Comparison of ENCODE assay signal across 8 cellular contexts in genomic region chr17:76725580-76726230, GRCh38. TPM values are rescaled to one million over a fixed set of nuclear protein-coding genes. Genes with fewer than 3 reads are reported as not detected.
DNase-seq lines count a peak whose midpoint lies in the region.

No MANE protein-coding gene starts in this region.

- peaks cover 20% of the 10 kb centered on the region for H3K4me1 ChIP-seq in GM23248 (ENCODE audit: insufficient read depth)
- peaks cover 5% of the 10 kb centered on the region for H3K4me1 ChIP-seq in ectodermal cell (ENCODE audit: control insufficient read depth, insufficient read depth, low read length)

- no peaks in the 10 kb centered on the region for H3K9me2 ChIP-seq in GM23248 (ENCODE audit: insufficient read depth)

- H4K20me1 ChIP-seq in GM23248 (ENCODE audit: insufficient read depth), result no peaks in the 10 kb centered on the region

- H2AFZ ChIP-seq in GM23248, result 0 out of 2 replicates have a peak overlapping the region, but pooled peaks have one; percentile 25

- H3K79me2 ChIP-seq in GM23248 (ENCODE audit: insufficient read depth), result peaks cover 93% of the 10 kb centered on the region

- peak overlapping the region; percentile 91 for H3K4me3 ChIP-seq in GM23248
- peak overlapping the region; percentile 77 for H3K4me3 ChIP-seq in ectodermal cell (ENCODE audit: insufficient read depth, low read depth, low read length)

- in situ Hi-C loops in GM23248 (cut with MboI), result no loop called here

- H3F3A ChIP-seq in GM23248 (ENCODE audit: insufficient read depth), result peaks cover 48% of the 10 kb centered on the region

- H3K27ac ChIP-seq in GM23248 (peak overlapping the region; percentile 98), ectodermal cell (ENCODE audit: insufficient read depth, low read depth, low read length, poor library complexity, severe bottlenecking) (peak overlapping the region; percentile 98)

- DNase-seq in GF-D8 (lab: John Stamatoyannopoulos, UW) (peak; percentile 48), GM23248 (peak; percentile 72), M059J (ENCODE audit: low read depth) (peak; percentile 52), medulla oblongata (ENCODE audit: extremely low spot score) (peak; percentile 71), SHP77 treated with DMSO at 0.1 percent for 48 hours (lab: John Stamatoyannopoulos, UW) (no peak)
- DNase-seq in activated CD4-positive, alpha-beta T cell treated with anti-CD3 and anti-CD28 coated beads, Interleukin-2, amount 50 U/mL, for 4 hours, result peak; percentile 56 to 64
- peak; percentile 43 to 58 for DNase-seq in stimulated activated CD8-positive, alpha-beta memory T cell treated with anti-CD3 and anti-CD28 coated beads, Interleukin-2, amount 100 ng/mL, for 1 hour (ENCODE audit: low read depth in 2 of 2)

- peak overlapping the region; percentile 83 for H3K4me2 ChIP-seq in GM23248 (ENCODE audit: unreplicated experiment)

- H3K27me3 ChIP-seq in GM23248 (replicated peaks; ENCODE audit: insufficient read depth) (no peaks in the 10 kb centered on the region), ectodermal cell (ENCODE audit: control insufficient read depth, insufficient read depth, low read length, poor library complexity, severe bottlenecking) (no peaks in the 10 kb centered on the region)

- H3K9me3 ChIP-seq in GM23248 (ENCODE audit: low read depth), result no peaks in the 10 kb centered on the region
- H3K9me3 ChIP-seq in ectodermal cell (ENCODE audit: control insufficient read depth, low read length), result no peaks in the 10 kb centered on the region

- 0 to 1% methylated on average over 34 to 38 of the region's 38 CpGs for WGBS in GM23248 (ENCODE audit: low coverage in 1 of 2, low lambda C conversion rate in 2 of 2, missing lambda C conversion rate in 2 of 2), 2 experiments
- WGBS in ectodermal cell, 2 experiments, result 17 to 18% methylated on average over 38 of the region's 38 CpGs

- H3K36me3 ChIP-seq in GM23248 (ENCODE audit: low read depth) (peaks cover 44% of the 10 kb centered on the region), ectodermal cell (ENCODE audit: control insufficient read depth, insufficient read depth, low read length) (peaks cover 5% of the 10 kb centered on the region)

- H3K9ac ChIP-seq in GM23248, result peak overlapping the region; percentile 99

RNA-seq across cellular contexts. Expression of gene JMJD6, which starts 0.7 kb away (rescaled TPM):
- total RNA-seq in GM23248 (2014; rRNA removed; shearing (Covaris generic)), result 19.0 and 33.3 TPM in 2 replicates
- polyA plus RNA-seq in GM23248 (2016; fragmentation: Nextera tagmentation; extraction: Ambion mirVana), result 40.0 and 41.5 TPM in 2 replicates
- 28.6 and 40.5 TPM in 2 replicates for total RNA-seq in M059J (2014; rRNA removed; shearing (Covaris generic))
- polyA plus RNA-seq in ectodermal cell (2013, experiment 1 of 4), result 15.1 TPM
- polyA plus RNA-seq in ectodermal cell (2013, experiment 2 of 4), result 13.1 TPM
- polyA plus RNA-seq in ectodermal cell (2013, experiment 3 of 4), result 14.4 TPM
- polyA plus RNA-seq in ectodermal cell (2013, experiment 4 of 4), result 15.0 TPM

RNA-seq across cellular contexts. Expression of gene METTL23, which starts 0.9 kb away (rescaled TPM):
- 22.5 and 35.6 TPM in 2 replicates for total RNA-seq in GM23248 (2014; rRNA removed; shearing (Covaris generic))
- polyA plus RNA-seq in GM23248 (2016; fragmentation: Nextera tagmentation; extraction: Ambion mirVana), result 49.9 and 54.8 TPM in 2 replicates
- total RNA-seq in M059J (2014; rRNA removed; shearing (Covaris generic)), result 41.0 and 60.8 TPM in 2 replicates
- polyA plus RNA-seq in ectodermal cell (2013, experiment 1 of 4), result 32.4 TPM
- 32.8 TPM for polyA plus RNA-seq in ectodermal cell (2013, experiment 2 of 4)
- polyA plus RNA-seq in ectodermal cell (2013, experiment 3 of 4), result 33.7 TPM
- 34.9 TPM for polyA plus RNA-seq in ectodermal cell (2013, experiment 4 of 4)

RNA-seq across cellular contexts. Expression of gene SRSF2, which starts 11.4 kb away (rescaled TPM):
- 147 and 165 TPM in 2 replicates for total RNA-seq in GM23248 (2014; rRNA removed; shearing (Covaris generic))
- 116 and 123 TPM in 2 replicates for polyA plus RNA-seq in GM23248 (2016; fragmentation: Nextera tagmentation; extraction: Ambion mirVana)
- 225 and 289 TPM in 2 replicates for total RNA-seq in M059J (2014; rRNA removed; shearing (Covaris generic))
- 361 TPM for polyA plus RNA-seq in ectodermal cell (2013, experiment 1 of 4)
- 448 TPM for polyA plus RNA-seq in ectodermal cell (2013, experiment 2 of 4)
- 283 TPM for polyA plus RNA-seq in ectodermal cell (2013, experiment 3 of 4)
- polyA plus RNA-seq in ectodermal cell (2013, experiment 4 of 4), result 313 TPM

RNA-seq across cellular contexts. Expression of gene MFSD11, which starts 12.2 kb away (rescaled TPM):
- 29.8 and 30.6 TPM in 2 replicates for total RNA-seq in GM23248 (2014; rRNA removed; shearing (Covaris generic))
- polyA plus RNA-seq in GM23248 (2016; fragmentation: Nextera tagmentation; extraction: Ambion mirVana), result 24.2 TPM in 2 replicates
- 15.8 and 16.4 TPM in 2 replicates for total RNA-seq in M059J (2014; rRNA removed; shearing (Covaris generic))
- 25.4 TPM for polyA plus RNA-seq in ectodermal cell (2013, experiment 1 of 4)
- 28.6 TPM for polyA plus RNA-seq in ectodermal cell (2013, experiment 2 of 4)
- 21.2 TPM for polyA plus RNA-seq in ectodermal cell (2013, experiment 3 of 4)
- polyA plus RNA-seq in ectodermal cell (2013, experiment 4 of 4), result 21.6 TPM

RNA-seq across cellular contexts. Expression of gene MXRA7, which starts 14.9 kb away (rescaled TPM):
- 483 and 625 TPM in 2 replicates for total RNA-seq in GM23248 (2014; rRNA removed; shearing (Covaris generic))
- 46.8 and 48.0 TPM in 2 replicates for polyA plus RNA-seq in GM23248 (2016; fragmentation: Nextera tagmentation; extraction: Ambion mirVana)
- total RNA-seq in M059J (2014; rRNA removed; shearing (Covaris generic)), result 125 and 142 TPM in 2 replicates
- 26.4 TPM for polyA plus RNA-seq in ectodermal cell (2013, experiment 1 of 4)
- 34.2 TPM for polyA plus RNA-seq in ectodermal cell (2013, experiment 2 of 4)
- 33.5 TPM for polyA plus RNA-seq in ectodermal cell (2013, experiment 3 of 4)
- 34.8 TPM for polyA plus RNA-seq in ectodermal cell (2013, experiment 4 of 4)
